ENCODE assay signal across 9 cellular contexts in genomic region chr19:3073159-3073563, GRCh38. TPM values are rescaled to one million over a fixed set of nuclear protein-coding genes. Genes with fewer than 3 reads are reported as not detected.
A peak's percentile ranks its signal among the peaks of the same experiment; 100 is the strongest.
DNase-seq lines count a peak whose midpoint lies in the region; ATAC-seq, FAIRE-seq and TF ChIP-seq lines count a peak whose summit lies in the region.
"Had no signal": no experiment of that assay in that cellular context is flagged by ENCODE, and none has a peak within 500 bp of the region (broad histone marks: within the 10 kb centered on the region; RNA-seq: fewer than 3 reads in every experiment).

No MANE protein-coding gene starts in this region.

- H2AFZ ChIP-seq in HepG2 (ENCODE audit: low read length): no peak overlapping the region

- H3K4me1 ChIP-seq in HepG2 (ENCODE audit: insufficient read depth, low read length): peaks cover 28% of the 10 kb centered on the region

- intact Hi-C loops in HepG2 (cut with micrococcal nuclease; ENCODE audit: unreplicated experiment): no loop called here

- H3K36me3 ChIP-seq in HepG2 (replicated peaks in 1 of 2; ENCODE audit: control insufficient read depth in 1 of 2, insufficient read depth in 2 of 2, low read length in 2 of 2): no peaks in the 10 kb centered on the region

- no peaks in the 10 kb centered on the region for H3K9me3 ChIP-seq in HepG2 (ENCODE audit: low read length)

- no TSS peak for BruUV-seq in HepG2 (replicated peaks; lab: Mats Ljungman, UMichigan)

- no peak overlapping the region for H3K27ac ChIP-seq in HepG2 (ENCODE audit: extremely low read length, insufficient read depth, low read length)

- in situ Hi-C loops in HepG2 (cut with HindIII; ENCODE audit: extremely low pct_ligation_motif_present, low pct_unique_long_range_greater_than_20kb): loop anchor here (10.0 kb wide), 1 partner anchor 52 kb away; no protein-coding TSS in a partner anchor

- POLR2A ChIA-PET in HepG2 (lab: Yijun Ruan, JAX): interaction anchor here (0.7 kb wide), 2 partner anchors 8 to 96 kb away, joined by 3 read pairs; partner anchors contain the start of gene TLE6

- ATAC-seq in HepG2: peak; percentile 32
- no peak for ATAC-seq in HG02981 (IDR thresholded peaks at IDR 0.05; ENCODE audit: unreplicated experiment)
- no peak for ATAC-seq in GM18511 (IDR thresholded peaks at IDR 0.05; ENCODE audit: unreplicated experiment)

- WGBS in HepG2 (ENCODE audit: low lambda C conversion rate): 2% methylated on average over 2 of the region's 3 CpGs

- TF ChIP-seq EP300 in HepG2 (IDR thresholded peaks at IDR 0.05; ENCODE audit: low read depth in 2 of 2, low read length in 2 of 2): no peak
- no peak for TF ChIP-seq EP300 in HepG2 (CRISPR knock-in tag; IDR thresholded peaks at IDR 0.05; ENCODE audit: borderline replicate concordance)

- DNase-seq in DMS53 treated with DMSO at 0.1 percent for 48 hours (lab: John Stamatoyannopoulos, UW; ENCODE audit: unreplicated experiment): peak; percentile 30
- peak; percentile 76 for DNase-seq in NCI-H1436 treated with DMSO at 0.1 percent for 48 hours (lab: John Stamatoyannopoulos, UW)
- peak; percentile 75 for DNase-seq in amniotic epithelial cell (ENCODE audit: low read depth)
- DNase-seq in HepG2 (ENCODE audit: low spot score): peak; percentile 71
- no peak for DNase-seq in stimulated activated CD4-positive, alpha-beta T cell treated with anti-CD3 and anti-CD28 coated beads, Interleukin-2, amount 100 ng/mL, for 24 hours
- DNase-seq in NCI-H1930 (lab: John Stamatoyannopoulos, UW): no peak
- DNase-seq: activated gamma-delta T cell treated with Interleukin-2 at 50 U/mL for 16 hours had no signal

- FAIRE-seq in HepG2 (lab: Jason Lieb, UNC): no peak

- no peaks in the 10 kb centered on the region for H3K79me2 ChIP-seq in HepG2 (ENCODE audit: insufficient read depth, low read length)

- no peak overlapping the region for H3K9ac ChIP-seq in HepG2 (ENCODE audit: insufficient read depth, low read depth, low read length)

- H3K4me3 ChIP-seq in HepG2 (replicated peaks in 1 of 3; ENCODE audit: insufficient read depth in 1 of 3, low read depth in 2 of 3, low read length in 3 of 3): no peak overlapping the region

- no peak overlapping the region for H3K4me2 ChIP-seq in HepG2 (ENCODE audit: low read depth, low read length)

- no peak for TF ChIP-seq RAD21 in HepG2 (CRISPR knock-in tag; IDR thresholded peaks at IDR 0.05)

- TF ChIP-seq POLR2A in HepG2 (IDR thresholded peaks at IDR 0.05; ENCODE audit: insufficient read depth in 1 of 2, low read depth in 2 of 2, low read length in 2 of 2): no peak

- no peak for TF ChIP-seq CTCF in HepG2 (CRISPR knock-in tag; IDR thresholded peaks at IDR 0.05)

- CTCF ChIA-PET in HepG2 (lab: Yijun Ruan, JAX; ENCODE audit: low intra/inter-chr PET ratio, low total read pairs): no interaction called here

- no peaks in the 10 kb centered on the region for H3K27me3 ChIP-seq in HepG2 (ENCODE audit: control insufficient read depth in 1 of 2, insufficient read depth in 2 of 2, low read length in 2 of 2)

- H4K20me1 ChIP-seq in HepG2 (ENCODE audit: insufficient read depth, low read length): no peaks in the 10 kb centered on the region

TF ChIP-seq in HepG2, 621 proteins besides CTCF, POLR2A, EP300 and RAD21 (continues in another document):
- TF ChIP-seq ZNF607 (CRISPR knock-in tag; IDR thresholded peaks at IDR 0.05; ENCODE audit: borderline replicate concordance): no peak
- TF ChIP-seq MAFF (IDR thresholded peaks at IDR 0.05; ENCODE audit: low read depth, low read length): no peak
- TF ChIP-seq ZNF460 (CRISPR knock-in tag; IDR thresholded peaks at IDR 0.05; ENCODE audit: borderline replicate concordance): no peak
- no peak for TF ChIP-seq SATB2 (CRISPR knock-in tag; IDR thresholded peaks at IDR 0.05)
- peak; percentile 50; the same call in 1 of the 2 replicates for TF ChIP-seq RAD51 (IDR thresholded peaks at IDR 0.05; ENCODE audit: borderline replicate concordance)
- no peak for TF ChIP-seq MXD3 (CRISPR knock-in tag; IDR thresholded peaks at IDR 0.05)
- TF ChIP-seq ZNF329 (CRISPR knock-in tag; IDR thresholded peaks at IDR 0.05; ENCODE audit: low read depth): peak; percentile 100

RNA-seq across cellular contexts. Expression of gene TLE5, which starts 10.9 kb away (rescaled TPM):
- 51.6 and 62.8 TPM in 2 replicates for total RNA-seq in HepG2 (2016; rRNA removed; fragmentation: Illumina TruSeq; extraction: Trizol)
- 148 and 187 TPM in 2 replicates for total RNA-seq in HepG2 (2016; cell fraction: cytosol; rRNA removed; fragmentation: Illumina TruSeq; extraction: Trizol; ENCODE audit: low read depth)
- total RNA-seq in HepG2 (2016; cell fraction: insoluble cytoplasmic fraction; rRNA removed; fragmentation: Illumina TruSeq; extraction: Trizol): 41.9 and 63.2 TPM in 2 replicates
- 155 and 189 TPM in 2 replicates for total RNA-seq in HepG2 (2016; cell fraction: membrane; rRNA removed; fragmentation: Illumina TruSeq; extraction: Trizol)
- 29.0 and 32.6 TPM in 2 replicates for total RNA-seq in HepG2 (2016; cell fraction: nucleus; rRNA removed; fragmentation: Illumina TruSeq; extraction: Trizol)
- 189 and 246 TPM in 2 replicates for polyA plus RNA-seq in HepG2 (2011; rRNA removed)
- 170 and 253 TPM in 2 replicates for polyA plus RNA-seq in HepG2 (2011; cell fraction: cytosol; rRNA removed)
- polyA plus RNA-seq in HepG2 (2011; cell fraction: nucleus; rRNA removed): 312 and 359 TPM in 2 replicates
- polyA plus RNA-seq in HepG2 (2012): 157 and 182 TPM in 2 replicates
- polyA plus RNA-seq in HepG2 (2016; cell fraction: cytosol; fragmentation: Illumina TruSeq; extraction: Trizol; ENCODE audit: low read depth): 365 and 380 TPM in 2 replicates
- polyA plus RNA-seq in HepG2 (2016; cell fraction: insoluble cytoplasmic fraction; fragmentation: Illumina TruSeq; extraction: Trizol; ENCODE audit: low read depth): 90.9 and 108 TPM in 2 replicates
- polyA plus RNA-seq in HepG2 (2016; cell fraction: membrane; fragmentation: Illumina TruSeq; extraction: Trizol; ENCODE audit: low read depth): 308 and 330 TPM in 2 replicates
- 105 and 117 TPM in 2 replicates for polyA plus RNA-seq in HepG2 (2016; cell fraction: nucleus; fragmentation: Illumina TruSeq; extraction: Trizol; ENCODE audit: insufficient read depth, low read depth)
- polyA minus RNA-seq in HepG2 (2011; rRNA and poly(A)+ RNA removed; ENCODE audit: low replicate concordance): 213 and 462 TPM in 2 replicates
- 159 and 180 TPM in 2 replicates for polyA minus RNA-seq in HepG2 (2011; cell fraction: cytosol; rRNA and poly(A)+ RNA removed)
- 36.2 and 46.2 TPM in 2 replicates for polyA minus RNA-seq in HepG2 (2011; cell fraction: nucleus; rRNA and poly(A)+ RNA removed)

RNA-seq across cellular contexts. Expression of gene GNA11, which starts 21.0 kb away (rescaled TPM):
- 18.8 and 26.8 TPM in 2 replicates for total RNA-seq in HepG2 (2016; rRNA removed; fragmentation: Illumina TruSeq; extraction: Trizol)
- total RNA-seq in HepG2 (2016; cell fraction: cytosol; rRNA removed; fragmentation: Illumina TruSeq; extraction: Trizol; ENCODE audit: low read depth): 4.5 and 5.5 TPM in 2 replicates
- 16.2 and 28.2 TPM in 2 replicates for total RNA-seq in HepG2 (2016; cell fraction: insoluble cytoplasmic fraction; rRNA removed; fragmentation: Illumina TruSeq; extraction: Trizol)
- total RNA-seq in HepG2 (2016; cell fraction: membrane; rRNA removed; fragmentation: Illumina TruSeq; extraction: Trizol): 20.2 and 20.3 TPM in 2 replicates
- total RNA-seq in HepG2 (2016; cell fraction: nucleus; rRNA removed; fragmentation: Illumina TruSeq; extraction: Trizol): 13.2 and 15.8 TPM in 2 replicates
- polyA plus RNA-seq in HepG2 (2011; rRNA removed): 16.0 and 16.8 TPM in 2 replicates
- 18.0 and 19.4 TPM in 2 replicates for polyA plus RNA-seq in HepG2 (2011; cell fraction: cytosol; rRNA removed)
- polyA plus RNA-seq in HepG2 (2011; cell fraction: nucleus; rRNA removed): 24.5 and 30.8 TPM in 2 replicates
- polyA plus RNA-seq in HepG2 (2012): 21.5 and 25.5 TPM in 2 replicates
- polyA plus RNA-seq in HepG2 (2016; cell fraction: cytosol; fragmentation: Illumina TruSeq; extraction: Trizol; ENCODE audit: low read depth): 4.2 and 4.6 TPM in 2 replicates
- 25.9 and 33.9 TPM in 2 replicates for polyA plus RNA-seq in HepG2 (2016; cell fraction: insoluble cytoplasmic fraction; fragmentation: Illumina TruSeq; extraction: Trizol; ENCODE audit: low read depth)
- 14.1 and 15.9 TPM in 2 replicates for polyA plus RNA-seq in HepG2 (2016; cell fraction: membrane; fragmentation: Illumina TruSeq; extraction: Trizol; ENCODE audit: low read depth)
- 31.1 and 31.9 TPM in 2 replicates for polyA plus RNA-seq in HepG2 (2016; cell fraction: nucleus; fragmentation: Illumina TruSeq; extraction: Trizol; ENCODE audit: insufficient read depth, low read depth)
- polyA minus RNA-seq in HepG2 (2011; rRNA and poly(A)+ RNA removed; ENCODE audit: low replicate concordance): 36.6 and 52.6 TPM in 2 replicates
- 10.8 and 16.8 TPM in 2 replicates for polyA minus RNA-seq in HepG2 (2011; cell fraction: cytosol; rRNA and poly(A)+ RNA removed)
- polyA minus RNA-seq in HepG2 (2011; cell fraction: nucleus; rRNA and poly(A)+ RNA removed): 6.7 and 7.1 TPM in 2 replicates

RNA-seq across cellular contexts. Expression of gene TLE2, which starts 44.1 kb away (rescaled TPM):
- total RNA-seq in HepG2 (2016; rRNA removed; fragmentation: Illumina TruSeq; extraction: Trizol): 0.07 TPM in 1 of 2 replicates, not detected in the other
- total RNA-seq in HepG2 (2016; cell fraction: cytosol; rRNA removed; fragmentation: Illumina TruSeq; extraction: Trizol; ENCODE audit: low read depth): not detected in 2 replicates
- not detected in 2 replicates for total RNA-seq in HepG2 (2016; cell fraction: insoluble cytoplasmic fraction; rRNA removed; fragmentation: Illumina TruSeq; extraction: Trizol)
- total RNA-seq in HepG2 (2016; cell fraction: membrane; rRNA removed; fragmentation: Illumina TruSeq; extraction: Trizol): 0.14 and 0.15 TPM in 2 replicates
- total RNA-seq in HepG2 (2016; cell fraction: nucleus; rRNA removed; fragmentation: Illumina TruSeq; extraction: Trizol): not detected in 2 replicates
- 0.72 and 0.81 TPM in 2 replicates for polyA plus RNA-seq in HepG2 (2011; rRNA removed)
- polyA plus RNA-seq in HepG2 (2011; cell fraction: cytosol; rRNA removed): 0.21 and 0.25 TPM in 2 replicates
- 1.8 and 1.9 TPM in 2 replicates for polyA plus RNA-seq in HepG2 (2011; cell fraction: nucleus; rRNA removed)
- 0.67 and 0.75 TPM in 2 replicates for polyA plus RNA-seq in HepG2 (2012)
- 0.19 and 0.40 TPM in 2 replicates for polyA plus RNA-seq in HepG2 (2016; cell fraction: cytosol; fragmentation: Illumina TruSeq; extraction: Trizol; ENCODE audit: low read depth)
- 0.13 TPM in 1 of 2 replicates, not detected in the other for polyA plus RNA-seq in HepG2 (2016; cell fraction: insoluble cytoplasmic fraction; fragmentation: Illumina TruSeq; extraction: Trizol; ENCODE audit: low read depth)
- 0.23 and 0.82 TPM in 2 replicates for polyA plus RNA-seq in HepG2 (2016; cell fraction: membrane; fragmentation: Illumina TruSeq; extraction: Trizol; ENCODE audit: low read depth)
- 0.56 TPM in 1 of 2 replicates, not detected in the other for polyA plus RNA-seq in HepG2 (2016; cell fraction: nucleus; fragmentation: Illumina TruSeq; extraction: Trizol; ENCODE audit: insufficient read depth, low read depth)
- 1.3 and 12.9 TPM in 2 replicates for polyA minus RNA-seq in HepG2 (2011; rRNA and poly(A)+ RNA removed; ENCODE audit: low replicate concordance)
- 0.35 and 0.89 TPM in 2 replicates for polyA minus RNA-seq in HepG2 (2011; cell fraction: cytosol; rRNA and poly(A)+ RNA removed)
- 0.77 TPM in 1 of 2 replicates, not detected in the other for polyA minus RNA-seq in HepG2 (2011; cell fraction: nucleus; rRNA and poly(A)+ RNA removed)

Comparison
In these comparisons a context has a peak if more than half of its experiments do, and no peak if none do; other contexts are left out.
1. DNase-seq: peak in DMS53 treated with DMSO at 0.1 percent for 48 hours (single experiment), NCI-H1436 treated with DMSO at 0.1 percent for 48 hours (single experiment), amniotic epithelial cell (single experiment) and HepG2 (single experiment); none in stimulated activated CD4-positive, alpha-beta T cell treated with anti-CD3 and anti-CD28 coated beads, Interleukin-2, amount 100 ng/mL, for 24 hours (0 of 2) and NCI-H1930 (0 of 2).